ENCODE assay signal across 1 cellular context in the genomic region with DNA sequence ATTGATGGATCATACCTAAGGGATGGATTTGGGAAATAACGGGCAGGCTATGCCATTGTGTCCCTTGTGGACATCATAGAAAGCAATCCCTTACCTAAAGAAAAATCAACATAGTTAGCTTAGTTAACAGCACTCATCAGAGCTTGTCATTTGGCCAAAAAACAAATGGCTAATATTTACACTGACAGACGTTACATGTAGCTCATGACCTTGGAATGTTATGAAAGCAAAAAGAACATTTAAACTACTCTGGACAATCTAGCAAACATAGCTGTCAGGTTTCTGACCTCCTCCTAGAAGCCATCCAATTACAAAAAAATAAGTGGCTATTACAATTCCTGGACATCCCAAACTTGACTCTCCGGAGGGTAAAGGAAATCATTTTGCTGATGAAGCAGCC.
TF ChIP-seq lines count a peak whose summit lies in the region.

No MANE protein-coding gene starts in this region.

TF ChIP-seq in IMR-90, 13 proteins besides CTCF, POLR2A, EP300 and RAD21 (continued from another document):
- no peak for TF ChIP-seq NFE2L2 (IDR thresholded peaks at IDR 0.05; ENCODE audit: low read depth, low read length)
- TF ChIP-seq FOS (IDR thresholded peaks at IDR 0.05; ENCODE audit: low read depth, low read length), result no peak
- TF ChIP-seq RFX5 (IDR thresholded peaks at IDR 0.05; ENCODE audit: low read depth, low read length), result no peak
- TF ChIP-seq MAZ (IDR thresholded peaks at IDR 0.05; ENCODE audit: borderline replicate concordance, low read depth, low read length), result no peak
